In the genomic region with DNA sequence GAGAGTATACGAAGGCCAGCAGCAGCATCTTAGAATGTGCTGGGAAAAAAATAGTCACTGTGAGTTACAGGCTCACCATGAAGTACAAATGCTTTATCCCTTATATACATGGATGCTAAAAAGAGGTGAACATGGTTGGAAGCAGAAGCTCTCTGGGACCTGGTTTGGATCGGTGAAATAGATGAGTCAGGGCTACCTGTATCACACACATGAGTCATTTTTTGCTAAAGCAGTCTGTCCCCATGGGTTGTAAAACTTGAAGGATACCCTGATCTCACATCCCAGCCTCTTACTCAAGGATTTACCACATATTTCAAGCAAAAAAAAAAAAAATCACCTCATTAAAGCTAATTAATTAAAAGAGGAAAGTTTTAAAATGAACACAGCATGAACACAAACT, we compare ENCODE assay signal across 27 cellular contexts. TPM values are rescaled to one million over a fixed set of nuclear protein-coding genes. Genes with fewer than 3 reads are reported as not detected.
"Had no signal": no experiment of that assay in that cellular context is flagged by ENCODE, and none has a peak within 500 bp of the region (broad histone marks: within the 10 kb centered on the region; RNA-seq: fewer than 3 reads in every experiment).

No MANE protein-coding gene starts in this region.

- DNase-seq: activated CD4-positive, alpha-beta T cell treated with anti-CD3 and anti-CD28 coated beads for 4 hours; activated CD4-positive, alpha-beta T cell treated with anti-CD3 and anti-CD28 coated beads, Interleukin-2, amount 50 U/mL, for 48 hours; activated CD8-positive, alpha-beta memory T cell treated with anti-CD3 and anti-CD28 coated beads for 24 hours; activated gamma-delta T cell; activated naive CD4-positive, alpha-beta T cell treated with anti-CD3 and anti-CD28 coated beads, Interleukin-2, amount 10 ng/mL, durations not matched to agents 7 days and 5 days; activated T-cell treated with anti-CD3 and anti-CD28 coated beads, Interleukin-2, amount 50 U/mL, for 1 hour; amniotic stem cell; brain microvascular endothelial cell; central memory CD4-positive, alpha-beta T cell; esophagus squamous epithelium; left ventricle myocardium inferior; naive B cell; nephron progenitor cell; right lobe of liver; stimulated activated CD4-positive, alpha-beta T cell treated with anti-CD3 and anti-CD28 coated beads, Interleukin-2, amount 100 ng/mL, for 48 hours; stimulated activated naive CD4-positive, alpha-beta T cell treated with Interleukin-2 at 50 U/mL for 16 hours; T-helper 9 cell had no signal

- H3K27me3 Mint-ChIP-seq: activated naive CD4-positive, alpha-beta T cell treated with anti-CD3 and anti-CD28 coated beads, Interleukin-2, amount 10 ng/mL, durations not matched to agents 7 days and 5 days; dendritic cell treated with granulocyte-macrophage colony-stimulating factor and Interleukin-4, amounts not matched to agents 40 ng/mL and 50 ng/mL, for 4 days; naive B cell had no signal

- H3K4me1 Mint-ChIP-seq: activated naive CD4-positive, alpha-beta T cell treated with anti-CD3 and anti-CD28 coated beads, Interleukin-2, amount 10 ng/mL, durations not matched to agents 7 days and 5 days; naive B cell; nephron progenitor cell had no signal

- H3K4me1 ChIP-seq: esophagus squamous epithelium, left ventricle myocardium inferior, right lobe of liver, tibial nerve had no signal

- H3K27ac ChIP-seq: brain microvascular endothelial cell, epithelial cell of prostate, esophagus squamous epithelium, left ventricle myocardium inferior, neutrophil, right lobe of liver, tibial nerve, VCaP had no signal

- H3K9me3 ChIP-seq: esophagus squamous epithelium, left ventricle myocardium inferior, neutrophil, right lobe of liver, tibial nerve had no signal

- H3K36me3 ChIP-seq: brain microvascular endothelial cell, esophagus squamous epithelium, left ventricle myocardium inferior, neutrophil, right lobe of liver, tibial nerve had no signal

- H3K4me3 Mint-ChIP-seq: activated naive CD4-positive, alpha-beta T cell treated with anti-CD3 and anti-CD28 coated beads, Interleukin-2, amount 10 ng/mL, durations not matched to agents 7 days and 5 days; activated T-helper 1 cell treated with anti-CD3 and anti-CD28 coated beads, Interleukin-12 subunit alpha, Interleukin-12 subunit beta, Interleukin-2, Interleukin-4 antibody, amounts not matched to agents 30 ng/mL and 10 ng/mL and 1 ng/mL, durations not matched to agents 14 hours and 24 hours and 36 hours; dendritic cell treated with granulocyte-macrophage colony-stimulating factor and Interleukin-4, amounts not matched to agents 40 ng/mL and 50 ng/mL, for 4 days; naive B cell; nephron progenitor cell had no signal

- H3K27ac Mint-ChIP-seq: activated naive CD4-positive, alpha-beta T cell treated with anti-CD3 and anti-CD28 coated beads, Interleukin-2, amount 10 ng/mL, durations not matched to agents 7 days and 5 days; activated T-helper 1 cell treated with anti-CD3 and anti-CD28 coated beads, Interleukin-12 subunit alpha, Interleukin-12 subunit beta, Interleukin-2, Interleukin-4 antibody, amounts not matched to agents 30 ng/mL and 10 ng/mL and 1 ng/mL, durations not matched to agents 14 hours and 24 hours and 36 hours; dendritic cell treated with granulocyte-macrophage colony-stimulating factor and Interleukin-4, amounts not matched to agents 40 ng/mL and 50 ng/mL, for 4 days; nephron progenitor cell had no signal

- H3K27me3 ChIP-seq: brain microvascular endothelial cell, esophagus squamous epithelium, neutrophil, right lobe of liver, tibial nerve had no signal

- H3K9me3 Mint-ChIP-seq: activated naive CD4-positive, alpha-beta T cell treated with anti-CD3 and anti-CD28 coated beads, Interleukin-2, amount 10 ng/mL, durations not matched to agents 7 days and 5 days; activated T-helper 1 cell treated with anti-CD3 and anti-CD28 coated beads, Interleukin-12 subunit alpha, Interleukin-12 subunit beta, Interleukin-2, Interleukin-4 antibody, amounts not matched to agents 30 ng/mL and 10 ng/mL and 1 ng/mL, durations not matched to agents 14 hours and 24 hours and 36 hours; nephron progenitor cell had no signal

- H3K36me3 Mint-ChIP-seq: activated naive CD4-positive, alpha-beta T cell treated with anti-CD3 and anti-CD28 coated beads, Interleukin-2, amount 10 ng/mL, durations not matched to agents 7 days and 5 days; naive B cell had no signal

- H3K4me3 ChIP-seq: esophagus squamous epithelium, left ventricle myocardium inferior, lung, right lobe of liver, tibial nerve had no signal

- ATAC-seq: right lobe of liver had no signal

RNA-seq across cellular contexts. Expression of a gene that starts 6.9 kb away (rescaled TPM):
- total RNA-seq: activated T-helper 1 cell treated with anti-CD3 and anti-CD28 coated beads, Interleukin-12 subunit alpha, Interleukin-12 subunit beta, Interleukin-2, Interleukin-4 antibody, amounts not matched to agents 30 ng/mL and 10 ng/mL and 1 ng/mL, durations not matched to agents 14 hours and 24 hours and 36 hours; osteocyte; renal cortical epithelial cell; right lobe of liver; skeletal muscle tissue; tibial nerve had no signal
